13 cellular contexts compared by ENCODE assay signal in the genomic region with DNA sequence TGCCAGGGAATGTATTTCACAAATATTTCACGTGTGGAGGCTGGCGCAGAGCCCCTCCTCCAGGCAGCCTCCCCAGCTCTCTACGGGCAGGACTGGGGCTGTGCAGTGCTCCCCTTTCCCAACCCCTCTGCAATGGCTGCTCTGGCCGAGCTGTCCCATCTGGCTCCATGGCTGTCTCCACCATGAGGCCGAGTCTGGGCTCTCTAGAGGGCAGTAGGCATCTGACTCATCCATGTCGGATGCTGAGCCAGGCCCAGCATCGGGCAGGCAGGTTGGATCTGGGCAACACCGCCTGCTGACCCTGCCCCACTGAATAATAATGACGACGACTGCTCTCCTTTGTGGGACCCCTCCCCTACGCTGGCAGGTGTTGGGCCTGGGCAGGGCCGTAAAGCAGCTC. TPM values are rescaled to one million over a fixed set of nuclear protein-coding genes. Genes with fewer than 3 reads are reported as not detected.
DNase-seq lines count a peak whose midpoint lies in the region; ATAC-seq, FAIRE-seq and TF ChIP-seq lines count a peak whose summit lies in the region.
"Had no signal": no experiment of that assay in that cellular context is flagged by ENCODE, and none has a peak within 500 bp of the region (broad histone marks: within the 10 kb centered on the region; RNA-seq: fewer than 3 reads in every experiment).

No MANE protein-coding gene starts in this region.

- H3K27me3 ChIP-seq in BLaER1 treated with 17β-estradiol and CSF1 and Interleukin-3, amounts not matched to agents 10 nM and 100 nM, result no peaks in the 10 kb centered on the region
- H3K27me3 ChIP-seq in bronchial epithelial cell (ENCODE audit: control insufficient read depth, insufficient read depth, low read length) (no peaks in the 10 kb centered on the region), neural progenitor cell (no peaks in the 10 kb centered on the region)

- FAIRE-seq in bronchial epithelial cell (lab: Jason Lieb, UNC), result peak; percentile 90
- FAIRE-seq: TTC549 had no signal

- no peak overlapping the region for H3K27ac ChIP-seq in BLaER1 treated with 17β-estradiol and CSF1 and Interleukin-3, amounts not matched to agents 10 nM and 100 nM
- no peak overlapping the region for H3K27ac ChIP-seq in neural progenitor cell

- DNase-seq in LHCN-M2 (ENCODE audit: low read depth) (peak; percentile 54), bronchial epithelial cell (ENCODE audit: low read depth) (peak; percentile 65), neural progenitor cell (ENCODE audit: low spot score) (no peak), iPS-NIHi7 (ENCODE audit: extremely low spot score) (no peak), glomerular visceral epithelial cell (ENCODE audit: extremely low spot score) (no peak)
- DNase-seq: activated naive CD4-positive, alpha-beta T cell treated with anti-CD3 and anti-CD28 coated beads, Interleukin-2, amount 50 U/mL, for 16 hours; stimulated activated CD4-positive, alpha-beta T cell treated with anti-CD3 and anti-CD28 coated beads, Interleukin-4, amount 100 ng/mL, for 4 hours had no signal

- TF ChIP-seq CTCF in bronchial epithelial cell (IDR thresholded peaks at IDR 0.05; ENCODE audit: insufficient read depth, low read length, severe bottlenecking) (no peak), neural progenitor cell (IDR thresholded peaks at IDR 0.05) (no peak)

- H3K27ac Mint-ChIP-seq in neural progenitor cell, result peak overlapping the region; percentile 69
- H3K27ac Mint-ChIP-seq: stimulated activated naive CD8-positive, alpha-beta T cell treated with anti-CD3 and anti-CD28 coated beads, Interleukin-15, Interleukin-2, amounts not matched to agents 100 ng/mL and 50 ng/mL, for 24 hours had no signal

- no peak overlapping the region for H3K4me3 Mint-ChIP-seq in neural progenitor cell
- H3K4me3 Mint-ChIP-seq: central memory CD8-positive, alpha-beta T cell; stimulated activated naive CD8-positive, alpha-beta T cell treated with anti-CD3 and anti-CD28 coated beads, Interleukin-15, Interleukin-2, amounts not matched to agents 100 ng/mL and 50 ng/mL, for 24 hours had no signal

- no peaks in the 10 kb centered on the region for H3K79me2 ChIP-seq in neural progenitor cell (ENCODE audit: low read depth)

- H3K36me3 Mint-ChIP-seq in neural progenitor cell, result no peaks in the 10 kb centered on the region

- peak overlapping the region in 10 of 11 experiments; percentile 10 to 100 (median 98); a peak in 15 of 22 replicates for H3K4me2 ChIP-seq in BLaER1 treated with 17β-estradiol and CSF1 and Interleukin-3, amounts not matched to agents 10 nM and 100 nM
- H3K4me2 ChIP-seq in neural progenitor cell, result no peak overlapping the region

- H3K9me3 Mint-ChIP-seq in neural progenitor cell, result no peaks in the 10 kb centered on the region
- H3K9me3 Mint-ChIP-seq: central memory CD8-positive, alpha-beta T cell; stimulated activated naive CD8-positive, alpha-beta T cell treated with anti-CD3 and anti-CD28 coated beads, Interleukin-15, Interleukin-2, amounts not matched to agents 100 ng/mL and 50 ng/mL, for 24 hours had no signal

- peaks cover 25% of the 10 kb centered on the region for H3K4me1 Mint-ChIP-seq in neural progenitor cell

- H3K4me1 ChIP-seq in BLaER1 treated with 17β-estradiol and CSF1 and Interleukin-3, amounts not matched to agents 10 nM and 100 nM, result peaks cover 79 to 94% (median 85%) of the 10 kb centered on the region in 10 experiments
- H3K4me1 ChIP-seq in neural progenitor cell, result no peaks in the 10 kb centered on the region

- no peaks in the 10 kb centered on the region for H4K20me1 ChIP-seq in BLaER1 treated with 17β-estradiol and CSF1 and Interleukin-3, amounts not matched to agents 10 nM and 100 nM
- H4K20me1 ChIP-seq in neural progenitor cell (ENCODE audit: low read depth), result no peaks in the 10 kb centered on the region

- H3K4me3 ChIP-seq in BLaER1 treated with 17β-estradiol and CSF1 and Interleukin-3, amounts not matched to agents 10 nM and 100 nM, result no peak overlapping the region
- H3K4me3 ChIP-seq in bronchial epithelial cell (ENCODE audit: low read depth, low read length), result no peak overlapping the region
- H3K4me3 ChIP-seq in neural progenitor cell, result no peak overlapping the region

- no peak for ATAC-seq in GM21619 (IDR thresholded peaks at IDR 0.05; ENCODE audit: unreplicated experiment)
- ATAC-seq in GM21423 (IDR thresholded peaks at IDR 0.05; ENCODE audit: unreplicated experiment), result no peak

- no peaks in the 10 kb centered on the region for H3K36me3 ChIP-seq in BLaER1 treated with 17β-estradiol and CSF1 and Interleukin-3, amounts not matched to agents 10 nM and 100 nM
- H3K36me3 ChIP-seq in bronchial epithelial cell (ENCODE audit: control insufficient read depth, insufficient read depth, low read length) (no peaks in the 10 kb centered on the region), neural progenitor cell (no peaks in the 10 kb centered on the region)

- no peak overlapping the region for H3K9ac ChIP-seq in BLaER1 treated with 17β-estradiol and CSF1 and Interleukin-3, amounts not matched to agents 10 nM and 100 nM
- H3K9ac ChIP-seq in neural progenitor cell, result no peak overlapping the region

- no peaks in the 10 kb centered on the region for H3K9me3 ChIP-seq in BLaER1 treated with 17β-estradiol and CSF1 and Interleukin-3, amounts not matched to agents 10 nM and 100 nM (replicated peaks in 1 of 11)
- H3K9me3 ChIP-seq in neural progenitor cell (ENCODE audit: low read depth), result no peaks in the 10 kb centered on the region

- peaks cover 2% of the 10 kb centered on the region for H3F3A ChIP-seq in neural progenitor cell (ENCODE audit: low read depth)

- peaks cover 7% of the 10 kb centered on the region for H3K27me3 Mint-ChIP-seq in neural progenitor cell (ENCODE audit: insufficient read depth, low read depth)
- H3K27me3 Mint-ChIP-seq: stimulated activated naive CD8-positive, alpha-beta T cell treated with anti-CD3 and anti-CD28 coated beads, Interleukin-15, Interleukin-2, amounts not matched to agents 100 ng/mL and 50 ng/mL, for 24 hours had no signal

- no peak overlapping the region for H2AFZ ChIP-seq in neural progenitor cell (replicated peaks)

RNA-seq across cellular contexts. Expression of gene SH3TC1, which starts 11.0 kb away (rescaled TPM):
- total RNA-seq in LHCN-M2 (2014; rRNA removed) (5.0 and 6.5 TPM in 2 replicates), bronchial epithelial cell (32.1 and 33.5 TPM in 2 replicates), neural progenitor cell (ENCODE audit: low replicate concordance) (0.22 and 0.25 TPM in 2 replicates)
- 0.92 TPM for polyA plus RNA-seq in LHCN-M2 (2012)

RNA-seq across cellular contexts. Expression of gene ABLIM2, which starts 29.5 kb away (rescaled TPM):
- 1.7 and 2.6 TPM in 2 replicates for total RNA-seq in LHCN-M2 (2014; rRNA removed)
- 1.8 TPM for polyA plus RNA-seq in LHCN-M2 (2012)
- 1.1 and 2.8 TPM in 2 replicates for total RNA-seq in bronchial epithelial cell
- total RNA-seq in neural progenitor cell (ENCODE audit: low replicate concordance), result 0.24 and 1.2 TPM in 2 replicates

Comparison
In these comparisons a context has a peak if more than half of its experiments do, and no peak if none do; other contexts are left out.
1. DNase-seq: peak in LHCN-M2 (single experiment) and bronchial epithelial cell (single experiment); none in neural progenitor cell (single experiment), iPS-NIHi7 (single experiment) and glomerular visceral epithelial cell (single experiment).